10 cellular contexts compared by ENCODE assay signal in genomic region chr14:59254911-59255545, GRCh38.
DNase-seq lines count a peak whose midpoint lies in the region; ATAC-seq, FAIRE-seq and TF ChIP-seq lines count a peak whose summit lies in the region.
"Had no signal": no experiment of that assay in that cellular context is flagged by ENCODE, and none has a peak within 500 bp of the region (broad histone marks: within the 10 kb centered on the region; RNA-seq: fewer than 3 reads in every experiment).

No MANE protein-coding gene starts in this region.

- DNase-seq in AG20443 (ENCODE audit: low spot score) (peak; percentile 43), astrocyte (ENCODE audit: low read depth) (peak; percentile 71), mesenchymal stem cell (peak; percentile 46), PC-3 (no peak), NCI-H146 treated with DMSO at 0.1 percent for 48 hours (lab: John Stamatoyannopoulos, UW; ENCODE audit: unreplicated experiment) (no peak)
- no peak for DNase-seq in activated CD4-positive, alpha-beta memory T cell treated with anti-CD3 and anti-CD28 coated beads for 36 hours
- DNase-seq in effector CD8-positive, alpha-beta T cell (lab: John Stamatoyannopoulos, UW): no peak
- DNase-seq: activated gamma-delta T cell treated with Interleukin-2 at 50 U/mL for 16 hours, Kasumi-1 had no signal

- H3K79me2 ChIP-seq in astrocyte (ENCODE audit: insufficient read depth, low read length): peaks cover 16% of the 10 kb centered on the region
- no peaks in the 10 kb centered on the region for H3K79me2 ChIP-seq in PC-3 (ENCODE audit: low read length)

- H3K9me3 Mint-ChIP-seq in astrocyte (ENCODE audit: unreplicated experiment): peaks cover 1% of the 10 kb centered on the region
- no peaks in the 10 kb centered on the region for H3K9me3 Mint-ChIP-seq in activated CD4-positive, alpha-beta memory T cell treated with anti-CD3 and anti-CD28 coated beads for 36 hours

- H4K91ac ChIP-seq in mesenchymal stem cell (ENCODE audit: low read length): peak overlapping the region; percentile 99

- peak overlapping the region; percentile 44 for H2AK5ac ChIP-seq in mesenchymal stem cell (ENCODE audit: low read length, severe bottlenecking)

- no TSS peak for BruUV-seq in PC-3 (replicated peaks; lab: Mats Ljungman, UMichigan)

- H3K18ac ChIP-seq in mesenchymal stem cell (ENCODE audit: low read depth in 1 of 2, low read length in 2 of 2): peak overlapping the region; percentile 90 to 94

- peaks cover 41% of the 10 kb centered on the region for H3K4me1 Mint-ChIP-seq in astrocyte (ENCODE audit: low read depth, unreplicated experiment)
- H3K4me1 Mint-ChIP-seq in activated CD4-positive, alpha-beta memory T cell treated with anti-CD3 and anti-CD28 coated beads for 36 hours (ENCODE audit: low read depth): no peaks in the 10 kb centered on the region

- H2AFZ ChIP-seq in astrocyte (ENCODE audit: low read depth, low read length) (no peak overlapping the region), mesenchymal stem cell (ENCODE audit: low read depth, low read length) (no peak overlapping the region), PC-3 (ENCODE audit: low read length) (no peak overlapping the region)

- intact Hi-C loops in activated CD4-positive, alpha-beta memory T cell treated with anti-CD3 and anti-CD28 coated beads for 36 hours (cut with micrococcal nuclease): no loop called here
- intact Hi-C loops in PC-3 (cut with micrococcal nuclease): no loop called here

- no peak overlapping the region for H3K23ac ChIP-seq in mesenchymal stem cell (ENCODE audit: low read length in 2 of 2)

- H3K36me3 Mint-ChIP-seq in astrocyte (ENCODE audit: low read depth, unreplicated experiment): no peaks in the 10 kb centered on the region
- H3K36me3 Mint-ChIP-seq in activated CD4-positive, alpha-beta memory T cell treated with anti-CD3 and anti-CD28 coated beads for 36 hours: peaks cover 3% of the 10 kb centered on the region

- H3K4ac ChIP-seq in mesenchymal stem cell (ENCODE audit: low read depth in 1 of 2, low read length in 2 of 2): peak overlapping the region; percentile 39 to 99

- peak overlapping the region in 1 of 2 experiments; percentile 94 for H3K14ac ChIP-seq in mesenchymal stem cell (ENCODE audit: low read length in 2 of 2)

- peak overlapping the region; percentile 97 for H4K8ac ChIP-seq in mesenchymal stem cell (ENCODE audit: low read length)

- H3K36me3 ChIP-seq in astrocyte (ENCODE audit: insufficient read depth, low read length) (no peaks in the 10 kb centered on the region), mesenchymal stem cell (ENCODE audit: control insufficient read depth in 1 of 2, insufficient read depth in 2 of 2, low read depth in 1 of 2, low read length in 2 of 2) (peaks cover 3 to 4% of the 10 kb centered on the region in 2 experiments), PC-3 (ENCODE audit: low read depth, low read length) (no peaks in the 10 kb centered on the region)

- no peaks in the 10 kb centered on the region for H3F3A ChIP-seq in PC-3 (ENCODE audit: low read length, unreplicated experiment)

- H2BK5ac ChIP-seq in mesenchymal stem cell (ENCODE audit: low read depth, low read length, poor library complexity, severe bottlenecking): no peak overlapping the region

- H3K4me2 ChIP-seq in astrocyte (ENCODE audit: low read length) (peak overlapping the region; percentile 57), mesenchymal stem cell (ENCODE audit: low read length, poor library complexity, severe bottlenecking) (no peak overlapping the region), PC-3 (ENCODE audit: low read length) (no peak overlapping the region)

- H3K4me3 ChIP-seq in astrocyte (ENCODE audit: insufficient read depth, low read depth, low read length): no peak overlapping the region
- H3K4me3 ChIP-seq in mesenchymal stem cell (ENCODE audit: insufficient read depth in 1 of 2, low read depth in 1 of 2, low read length in 2 of 2): peak overlapping the region in 1 of 2 experiments; percentile 30
- H3K4me3 ChIP-seq in PC-3 (ENCODE audit: low read length): no peak overlapping the region

- peak overlapping the region; percentile 86 for H3K27ac Mint-ChIP-seq in astrocyte (ENCODE audit: unreplicated experiment)
- H3K27ac Mint-ChIP-seq in activated CD4-positive, alpha-beta memory T cell treated with anti-CD3 and anti-CD28 coated beads for 36 hours: no peak overlapping the region

- H3K9me3 ChIP-seq in astrocyte (ENCODE audit: insufficient read depth, low read depth, low read length) (no peaks in the 10 kb centered on the region), mesenchymal stem cell (ENCODE audit: control insufficient read depth, low read length) (no peaks in the 10 kb centered on the region), PC-3 (ENCODE audit: low read length) (no peaks in the 10 kb centered on the region)

- peaks cover 26% of the 10 kb centered on the region for H3K4me1 ChIP-seq in astrocyte (ENCODE audit: insufficient read depth, low read length)
- H3K4me1 ChIP-seq in mesenchymal stem cell (ENCODE audit: control insufficient read depth, insufficient read depth, low read depth, low read length): peaks cover 7% of the 10 kb centered on the region
- H3K4me1 ChIP-seq in PC-3 (ENCODE audit: insufficient read depth, low read length): peaks cover 10% of the 10 kb centered on the region

- no peaks in the 10 kb centered on the region for H3K9me2 ChIP-seq in PC-3 (replicated peaks; ENCODE audit: low read length)

- CTCF ChIA-PET in activated CD4-positive, alpha-beta memory T cell treated with anti-CD3 and anti-CD28 coated beads for 36 hours (lab: Charles Lee): no interaction called here
- CTCF ChIA-PET in PC-3 (lab: Charles Lee): no interaction called here

- TF ChIP-seq CTCF in astrocyte (IDR thresholded peaks at IDR 0.05; ENCODE audit: insufficient read depth, low read depth, low read length) (no peak), PC-3 (conservative IDR thresholded peaks at IDR 0.05; ENCODE audit: low read depth, low read length) (no peak)

- peaks cover 27% of the 10 kb centered on the region for H3K79me1 ChIP-seq in mesenchymal stem cell (replicated peaks; ENCODE audit: low read length, poor library complexity, severe bottlenecking)

- H3K9ac ChIP-seq in astrocyte (ENCODE audit: low read length) (peak overlapping the region; percentile 49), mesenchymal stem cell (ENCODE audit: low read length) (peak overlapping the region; percentile 59), PC-3 (ENCODE audit: low read length) (no peak overlapping the region)

- 88% methylated on average over 5 of the region's 5 CpGs for WGBS in mesenchymal stem cell

- H2BK120ac ChIP-seq in mesenchymal stem cell (ENCODE audit: low read depth, low read length): peak overlapping the region; percentile 83

- peak overlapping the region; percentile 86 for H2BK15ac ChIP-seq in mesenchymal stem cell (ENCODE audit: low read depth, poor library complexity, severe bottlenecking)

- POLR2A ChIA-PET in activated CD4-positive, alpha-beta memory T cell treated with anti-CD3 and anti-CD28 coated beads for 36 hours (lab: Charles Lee): no interaction called here
- POLR2A ChIA-PET in PC-3 (lab: Charles Lee; ENCODE audit: unreplicated experiment): no interaction called here

- H3K4me3 Mint-ChIP-seq in astrocyte (ENCODE audit: unreplicated experiment): no peak overlapping the region
- H3K4me3 Mint-ChIP-seq in activated CD4-positive, alpha-beta memory T cell treated with anti-CD3 and anti-CD28 coated beads for 36 hours: no peak overlapping the region

- H3K27me3 ChIP-seq in astrocyte (ENCODE audit: insufficient read depth, low read length) (no peaks in the 10 kb centered on the region), mesenchymal stem cell (ENCODE audit: control insufficient read depth in 1 of 2, insufficient read depth in 1 of 2, low read length in 2 of 2) (no peaks in the 10 kb centered on the region), PC-3 (ENCODE audit: low read length) (no peaks in the 10 kb centered on the region)

- H2BK12ac ChIP-seq in mesenchymal stem cell (ENCODE audit: low read length in 2 of 2): peak overlapping the region; percentile 99 to 100

- ATAC-seq in HG02763 (IDR thresholded peaks at IDR 0.05; ENCODE audit: unreplicated experiment) (peak; percentile 69), PC-3 (no peak)

- H4K20me1 ChIP-seq in astrocyte (ENCODE audit: insufficient read depth, low read length): peaks cover 38% of the 10 kb centered on the region
- H4K20me1 ChIP-seq in PC-3 (ENCODE audit: low read length): no peaks in the 10 kb centered on the region

- no peaks in the 10 kb centered on the region for H3K27me3 Mint-ChIP-seq in astrocyte (ENCODE audit: low read depth, unreplicated experiment)
- no peaks in the 10 kb centered on the region for H3K27me3 Mint-ChIP-seq in activated CD4-positive, alpha-beta memory T cell treated with anti-CD3 and anti-CD28 coated beads for 36 hours

- H3K27ac ChIP-seq in astrocyte (ENCODE audit: low read depth, low read length) (peak overlapping the region; percentile 44), mesenchymal stem cell (ENCODE audit: low read length, poor library complexity, severe bottlenecking) (peak overlapping the region; percentile 61), PC-3 (ENCODE audit: low read length) (no peak overlapping the region)

- FAIRE-seq in astrocyte (lab: Jason Lieb, UNC): no peak

Comparison
In these comparisons a context has a peak if more than half of its experiments do, and no peak if none do; other contexts are left out.
1. DNase-seq: peak in AG20443 (single experiment), astrocyte (single experiment) and mesenchymal stem cell (single experiment); none in activated CD4-positive, alpha-beta memory T cell treated with anti-CD3 and anti-CD28 coated beads for 36 hours (single experiment), PC-3 (single experiment), effector CD8-positive, alpha-beta T cell (single experiment) and NCI-H146 treated with DMSO at 0.1 percent for 48 hours (single experiment).